Comparison of ENCODE assay signal across 1 cellular context in the genomic region with DNA sequence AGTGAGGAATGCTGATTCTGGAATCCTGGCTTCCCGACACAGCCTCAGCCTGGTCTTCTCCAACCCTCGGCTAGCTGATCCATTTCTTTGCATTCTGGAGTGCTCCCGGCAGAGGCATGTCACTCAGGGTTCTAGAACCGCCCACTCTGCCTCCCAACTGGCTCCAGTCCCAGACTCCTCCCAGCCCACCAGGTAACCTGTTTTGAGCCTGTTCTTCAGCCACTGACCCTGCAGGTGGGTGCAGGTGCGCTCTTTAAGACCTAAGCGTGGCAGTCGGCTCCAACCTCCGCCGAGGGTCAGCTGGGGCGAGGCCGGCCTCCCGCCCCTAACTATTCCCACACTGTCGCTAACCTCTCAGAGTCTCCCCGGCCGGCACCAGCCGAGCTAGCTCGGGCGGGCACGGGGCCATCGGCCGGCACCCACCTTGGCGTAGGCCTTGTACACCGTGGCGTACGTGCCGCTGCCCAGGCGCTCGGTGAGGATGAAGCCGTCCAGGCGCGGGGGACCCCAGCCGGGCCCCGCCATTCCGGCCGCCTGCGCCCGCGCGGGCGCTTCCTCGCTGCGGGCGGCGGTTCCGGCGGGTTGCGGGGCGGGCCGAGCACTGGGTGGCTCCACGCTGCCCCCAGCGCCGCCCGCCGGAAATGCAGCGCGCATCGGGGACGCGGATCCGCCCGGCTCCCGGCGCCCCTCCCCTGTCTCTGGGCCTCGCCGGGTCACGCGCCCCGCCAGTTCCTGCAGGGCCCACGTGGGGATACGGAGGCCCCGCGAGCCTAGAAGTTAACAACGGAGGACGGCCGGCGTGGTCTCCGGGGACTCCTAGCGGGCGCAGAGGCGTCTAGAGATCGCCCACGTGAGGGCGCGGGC.
TF ChIP-seq lines count a peak whose summit lies in the region.

A gene with protein sequence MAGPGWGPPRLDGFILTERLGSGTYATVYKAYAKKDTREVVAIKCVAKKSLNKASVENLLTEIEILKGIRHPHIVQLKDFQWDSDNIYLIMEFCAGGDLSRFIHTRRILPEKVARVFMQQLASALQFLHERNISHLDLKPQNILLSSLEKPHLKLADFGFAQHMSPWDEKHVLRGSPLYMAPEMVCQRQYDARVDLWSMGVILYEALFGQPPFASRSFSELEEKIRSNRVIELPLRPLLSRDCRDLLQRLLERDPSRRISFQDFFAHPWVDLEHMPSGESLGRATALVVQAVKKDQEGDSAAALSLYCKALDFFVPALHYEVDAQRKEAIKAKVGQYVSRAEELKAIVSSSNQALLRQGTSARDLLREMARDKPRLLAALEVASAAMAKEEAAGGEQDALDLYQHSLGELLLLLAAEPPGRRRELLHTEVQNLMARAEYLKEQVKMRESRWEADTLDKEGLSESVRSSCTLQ (minus strand): TSS at position 576 of the 864 bp plus-strand sequence. CDS start 51 bp downstream, at position 525.

TF ChIP-seq in HepG2, 621 proteins besides CTCF, POLR2A, EP300 and RAD21 (continued from another document and continues in another):
- TF ChIP-seq, protein P1, sequence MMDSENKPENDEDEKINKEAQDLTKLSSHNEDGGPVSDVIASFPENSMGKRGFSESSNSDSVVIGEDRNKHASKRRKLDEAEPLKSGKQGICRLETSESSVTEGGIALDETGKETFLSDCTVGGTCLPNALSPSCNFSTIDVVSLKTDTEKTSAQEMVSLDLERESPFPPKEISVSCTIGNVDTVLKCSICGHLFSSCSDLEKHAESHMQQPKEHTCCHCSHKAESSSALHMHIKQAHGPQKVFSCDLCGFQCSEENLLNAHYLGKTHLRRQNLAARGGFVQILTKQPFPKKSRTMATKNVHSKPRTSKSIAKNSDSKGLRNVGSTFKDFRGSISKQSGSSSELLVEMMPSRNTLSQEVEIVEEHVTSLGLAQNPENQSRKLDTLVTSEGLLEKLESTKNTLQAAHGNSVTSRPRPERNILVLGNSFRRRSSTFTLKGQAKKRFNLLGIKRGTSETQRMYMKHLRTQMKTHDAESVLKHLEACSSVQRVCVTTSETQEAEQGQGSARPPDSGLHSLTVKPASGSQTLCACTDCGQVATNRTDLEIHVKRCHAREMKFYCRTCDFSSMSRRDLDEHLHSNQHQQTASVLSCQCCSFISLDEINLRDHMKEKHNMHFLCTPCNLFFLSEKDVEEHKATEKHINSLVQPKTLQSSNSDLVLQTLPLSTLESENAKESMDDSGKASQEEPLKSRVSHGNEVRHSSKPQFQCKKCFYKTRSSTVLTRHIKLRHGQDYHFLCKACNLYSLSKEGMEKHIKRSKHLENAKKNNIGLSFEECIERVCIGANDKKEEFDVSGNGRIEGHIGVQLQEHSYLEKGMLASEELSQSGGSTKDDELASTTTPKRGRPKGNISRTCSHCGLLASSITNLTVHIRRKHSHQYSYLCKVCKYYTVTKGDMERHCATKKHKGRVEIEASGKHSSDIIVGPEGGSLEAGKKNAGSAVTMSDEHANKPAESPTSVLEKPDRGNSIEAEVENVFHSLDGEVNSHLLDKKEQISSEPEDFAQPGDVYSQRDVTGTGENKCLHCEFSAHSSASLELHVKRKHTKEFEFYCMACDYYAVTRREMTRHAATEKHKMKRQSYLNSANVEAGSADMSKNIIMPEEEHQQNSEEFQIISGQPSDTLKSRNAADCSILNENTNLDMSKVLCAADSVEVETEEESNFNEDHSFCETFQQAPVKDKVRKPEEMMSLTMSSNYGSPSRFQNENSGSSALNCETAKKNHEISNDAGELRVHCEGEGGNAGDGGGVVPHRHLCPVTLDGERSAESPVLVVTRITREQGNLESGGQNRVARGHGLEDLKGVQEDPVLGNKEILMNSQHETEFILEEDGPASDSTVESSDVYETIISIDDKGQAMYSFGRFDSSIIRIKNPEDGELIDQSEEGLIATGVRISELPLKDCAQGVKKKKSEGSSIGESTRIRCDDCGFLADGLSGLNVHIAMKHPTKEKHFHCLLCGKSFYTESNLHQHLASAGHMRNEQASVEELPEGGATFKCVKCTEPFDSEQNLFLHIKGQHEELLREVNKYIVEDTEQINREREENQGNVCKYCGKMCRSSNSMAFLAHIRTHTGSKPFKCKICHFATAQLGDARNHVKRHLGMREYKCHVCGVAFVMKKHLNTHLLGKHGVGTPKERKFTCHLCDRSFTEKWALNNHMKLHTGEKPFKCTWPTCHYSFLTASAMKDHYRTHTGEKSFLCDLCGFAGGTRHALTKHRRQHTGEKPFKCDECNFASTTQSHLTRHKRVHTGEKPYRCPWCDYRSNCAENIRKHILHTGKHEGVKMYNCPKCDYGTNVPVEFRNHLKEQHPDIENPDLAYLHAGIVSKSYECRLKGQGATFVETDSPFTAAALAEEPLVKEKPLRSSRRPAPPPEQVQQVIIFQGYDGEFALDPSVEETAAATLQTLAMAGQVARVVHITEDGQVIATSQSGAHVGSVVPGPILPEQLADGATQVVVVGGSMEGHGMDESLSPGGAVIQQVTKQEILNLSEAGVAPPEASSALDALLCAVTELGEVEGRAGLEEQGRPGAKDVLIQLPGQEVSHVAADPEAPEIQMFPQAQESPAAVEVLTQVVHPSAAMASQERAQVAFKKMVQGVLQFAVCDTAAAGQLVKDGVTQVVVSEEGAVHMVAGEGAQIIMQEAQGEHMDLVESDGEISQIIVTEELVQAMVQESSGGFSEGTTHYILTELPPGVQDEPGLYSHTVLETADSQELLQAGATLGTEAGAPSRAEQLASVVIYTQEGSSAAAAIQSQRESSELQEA (CRISPR knock-in tag; IDR thresholded peaks at IDR 0.05; ENCODE audit: not compliant biosample characterization), result peak; percentile 6
- TF ChIP-seq SMARCE1 (IDR thresholded peaks at IDR 0.05; ENCODE audit: borderline replicate concordance) (no peak), ZNF616 (CRISPR knock-in tag; IDR thresholded peaks at IDR 0.05; ENCODE audit: low read depth) (0 out of 2 replicates have a peak, but pooled peaks have one; percentile 43), IKZF1 (IDR thresholded peaks at IDR 0.05) (no peak), RELA (CRISPR knock-in tag; IDR thresholded peaks at IDR 0.05) (no peak), SSRP1 (CRISPR knock-in tag; IDR thresholded peaks at IDR 0.05) (no peak), ZNF329 (CRISPR knock-in tag; IDR thresholded peaks at IDR 0.05; ENCODE audit: low read depth) (no peak), SRY (CRISPR knock-in tag; IDR thresholded peaks at IDR 0.05) (peak; percentile 82), ZNF296 (CRISPR knock-in tag; conservative IDR thresholded peaks at IDR 0.05) (no peak), ERF (CRISPR knock-in tag; IDR thresholded peaks at IDR 0.05) (peak; percentile 26; the same call in 1 of the 2 replicates), ZNF607 (CRISPR knock-in tag; IDR thresholded peaks at IDR 0.05; ENCODE audit: borderline replicate concordance) (no peak), ZNF563 (CRISPR knock-in tag; IDR thresholded peaks at IDR 0.05) (peak; percentile 60; the same call in 1 of the 2 replicates), ZNF530 (CRISPR knock-in tag; IDR thresholded peaks at IDR 0.05; ENCODE audit: low read depth) (no peak), DMAP1 (CRISPR knock-in tag; IDR thresholded peaks at IDR 0.05) (peak; percentile 67), HCFC1 (IDR thresholded peaks at IDR 0.05; ENCODE audit: low read depth, low read length) (no peak), ZNF567 (CRISPR knock-in tag; IDR thresholded peaks at IDR 0.05; ENCODE audit: borderline replicate concordance) (no peak), ATAD3A (CRISPR knock-in tag; IDR thresholded peaks at IDR 0.05) (no peak), ZNF30 (CRISPR knock-in tag; IDR thresholded peaks at IDR 0.05) (no peak), TAF15 (IDR thresholded peaks at IDR 0.05; ENCODE audit: low read depth, low read length, poor library complexity, severe bottlenecking) (no peak), JDP2 (CRISPR knock-in tag; IDR thresholded peaks at IDR 0.05; ENCODE audit: borderline replicate concordance) (no peak), REXO4 (CRISPR knock-in tag; IDR thresholded peaks at IDR 0.05; ENCODE audit: borderline replicate concordance) (no peak), ZFP1 (CRISPR knock-in tag; IDR thresholded peaks at IDR 0.05) (no peak), ZNF652 (CRISPR knock-in tag; IDR thresholded peaks at IDR 0.05; ENCODE audit: borderline replicate concordance, low read depth) (no peak), ZNF468 (CRISPR knock-in tag; IDR thresholded peaks at IDR 0.05) (no peak), ZNF850 (CRISPR knock-in tag; conservative IDR thresholded peaks at IDR 0.05) (no peak), ZNF501 (CRISPR knock-in tag; IDR thresholded peaks at IDR 0.05) (peak; percentile 66; the same call in 1 of the 2 replicates), ZNF253 (CRISPR knock-in tag; IDR thresholded peaks at IDR 0.05; ENCODE audit: borderline replicate concordance) (no peak), NBN (conservative IDR thresholded peaks at IDR 0.05) (no peak), ADNP (CRISPR knock-in tag; IDR thresholded peaks at IDR 0.05) (no peak), ZBTB20 (CRISPR knock-in tag; IDR thresholded peaks at IDR 0.05; ENCODE audit: borderline replicate concordance, low read depth) (no peak)
- TF ChIP-seq, protein P2, sequence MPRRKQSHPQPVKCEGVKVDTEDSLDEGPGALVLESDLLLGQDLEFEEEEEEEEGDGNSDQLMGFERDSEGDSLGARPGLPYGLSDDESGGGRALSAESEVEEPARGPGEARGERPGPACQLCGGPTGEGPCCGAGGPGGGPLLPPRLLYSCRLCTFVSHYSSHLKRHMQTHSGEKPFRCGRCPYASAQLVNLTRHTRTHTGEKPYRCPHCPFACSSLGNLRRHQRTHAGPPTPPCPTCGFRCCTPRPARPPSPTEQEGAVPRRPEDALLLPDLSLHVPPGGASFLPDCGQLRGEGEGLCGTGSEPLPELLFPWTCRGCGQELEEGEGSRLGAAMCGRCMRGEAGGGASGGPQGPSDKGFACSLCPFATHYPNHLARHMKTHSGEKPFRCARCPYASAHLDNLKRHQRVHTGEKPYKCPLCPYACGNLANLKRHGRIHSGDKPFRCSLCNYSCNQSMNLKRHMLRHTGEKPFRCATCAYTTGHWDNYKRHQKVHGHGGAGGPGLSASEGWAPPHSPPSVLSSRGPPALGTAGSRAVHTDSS (CRISPR knock-in tag; conservative IDR thresholded peaks at IDR 0.05), result no peak
- TF ChIP-seq, protein P3, sequence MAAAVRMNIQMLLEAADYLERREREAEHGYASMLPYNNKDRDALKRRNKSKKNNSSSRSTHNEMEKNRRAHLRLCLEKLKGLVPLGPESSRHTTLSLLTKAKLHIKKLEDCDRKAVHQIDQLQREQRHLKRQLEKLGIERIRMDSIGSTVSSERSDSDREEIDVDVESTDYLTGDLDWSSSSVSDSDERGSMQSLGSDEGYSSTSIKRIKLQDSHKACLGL (CRISPR knock-in tag; IDR thresholded peaks at IDR 0.05), result peak; percentile 53
- TF ChIP-seq, protein P4, sequence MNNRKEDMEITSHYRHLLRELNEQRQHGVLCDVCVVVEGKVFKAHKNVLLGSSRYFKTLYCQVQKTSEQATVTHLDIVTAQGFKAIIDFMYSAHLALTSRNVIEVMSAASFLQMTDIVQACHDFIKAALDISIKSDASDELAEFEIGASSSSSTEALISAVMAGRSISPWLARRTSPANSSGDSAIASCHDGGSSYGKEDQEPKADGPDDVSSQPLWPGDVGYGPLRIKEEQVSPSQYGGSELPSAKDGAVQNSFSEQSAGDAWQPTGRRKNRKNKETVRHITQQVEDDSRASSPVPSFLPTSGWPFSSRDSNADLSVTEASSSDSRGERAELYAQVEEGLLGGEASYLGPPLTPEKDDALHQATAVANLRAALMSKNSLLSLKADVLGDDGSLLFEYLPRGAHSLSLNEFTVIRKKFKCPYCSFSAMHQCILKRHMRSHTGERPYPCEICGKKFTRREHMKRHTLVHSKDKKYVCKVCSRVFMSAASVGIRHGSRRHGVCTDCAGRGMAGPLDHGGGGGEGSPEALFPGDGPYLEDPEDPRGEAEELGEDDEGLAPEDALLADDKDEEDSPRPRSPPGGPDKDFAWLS (CRISPR knock-in tag; IDR thresholded peaks at IDR 0.05; ENCODE audit: borderline replicate concordance), result no peak
- TF ChIP-seq, protein P5, sequence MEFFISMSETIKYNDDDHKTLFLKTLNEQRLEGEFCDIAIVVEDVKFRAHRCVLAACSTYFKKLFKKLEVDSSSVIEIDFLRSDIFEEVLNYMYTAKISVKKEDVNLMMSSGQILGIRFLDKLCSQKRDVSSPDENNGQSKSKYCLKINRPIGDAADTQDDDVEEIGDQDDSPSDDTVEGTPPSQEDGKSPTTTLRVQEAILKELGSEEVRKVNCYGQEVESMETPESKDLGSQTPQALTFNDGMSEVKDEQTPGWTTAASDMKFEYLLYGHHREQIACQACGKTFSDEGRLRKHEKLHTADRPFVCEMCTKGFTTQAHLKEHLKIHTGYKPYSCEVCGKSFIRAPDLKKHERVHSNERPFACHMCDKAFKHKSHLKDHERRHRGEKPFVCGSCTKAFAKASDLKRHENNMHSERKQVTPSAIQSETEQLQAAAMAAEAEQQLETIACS (CRISPR knock-in tag; IDR thresholded peaks at IDR 0.05), result peak; percentile 93
- TF ChIP-seq, protein P6, sequence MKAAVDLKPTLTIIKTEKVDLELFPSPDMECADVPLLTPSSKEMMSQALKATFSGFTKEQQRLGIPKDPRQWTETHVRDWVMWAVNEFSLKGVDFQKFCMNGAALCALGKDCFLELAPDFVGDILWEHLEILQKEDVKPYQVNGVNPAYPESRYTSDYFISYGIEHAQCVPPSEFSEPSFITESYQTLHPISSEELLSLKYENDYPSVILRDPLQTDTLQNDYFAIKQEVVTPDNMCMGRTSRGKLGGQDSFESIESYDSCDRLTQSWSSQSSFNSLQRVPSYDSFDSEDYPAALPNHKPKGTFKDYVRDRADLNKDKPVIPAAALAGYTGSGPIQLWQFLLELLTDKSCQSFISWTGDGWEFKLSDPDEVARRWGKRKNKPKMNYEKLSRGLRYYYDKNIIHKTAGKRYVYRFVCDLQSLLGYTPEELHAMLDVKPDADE (CRISPR knock-in tag; IDR thresholded peaks at IDR 0.05), result no peak
- TF ChIP-seq, protein P7, sequence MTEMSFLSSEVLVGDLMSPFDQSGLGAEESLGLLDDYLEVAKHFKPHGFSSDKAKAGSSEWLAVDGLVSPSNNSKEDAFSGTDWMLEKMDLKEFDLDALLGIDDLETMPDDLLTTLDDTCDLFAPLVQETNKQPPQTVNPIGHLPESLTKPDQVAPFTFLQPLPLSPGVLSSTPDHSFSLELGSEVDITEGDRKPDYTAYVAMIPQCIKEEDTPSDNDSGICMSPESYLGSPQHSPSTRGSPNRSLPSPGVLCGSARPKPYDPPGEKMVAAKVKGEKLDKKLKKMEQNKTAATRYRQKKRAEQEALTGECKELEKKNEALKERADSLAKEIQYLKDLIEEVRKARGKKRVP (CRISPR knock-in tag; IDR thresholded peaks at IDR 0.05), result no peak
- TF ChIP-seq, protein P8, sequence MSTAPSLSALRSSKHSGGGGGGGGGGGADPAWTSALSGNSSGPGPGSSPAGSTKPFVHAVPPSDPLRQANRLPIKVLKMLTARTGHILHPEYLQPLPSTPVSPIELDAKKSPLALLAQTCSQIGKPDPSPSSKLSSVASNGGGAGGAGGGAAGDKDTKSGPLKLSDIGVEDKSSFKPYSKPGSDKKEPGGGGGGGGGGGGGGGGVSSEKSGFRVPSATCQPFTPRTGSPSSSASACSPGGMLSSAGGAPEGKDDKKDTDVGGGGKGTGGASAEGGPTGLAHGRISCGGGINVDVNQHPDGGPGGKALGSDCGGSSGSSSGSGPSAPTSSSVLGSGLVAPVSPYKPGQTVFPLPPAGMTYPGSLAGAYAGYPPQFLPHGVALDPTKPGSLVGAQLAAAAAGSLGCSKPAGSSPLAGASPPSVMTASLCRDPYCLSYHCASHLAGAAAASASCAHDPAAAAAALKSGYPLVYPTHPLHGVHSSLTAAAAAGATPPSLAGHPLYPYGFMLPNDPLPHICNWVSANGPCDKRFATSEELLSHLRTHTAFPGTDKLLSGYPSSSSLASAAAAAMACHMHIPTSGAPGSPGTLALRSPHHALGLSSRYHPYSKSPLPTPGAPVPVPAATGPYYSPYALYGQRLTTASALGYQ (CRISPR knock-in tag; IDR thresholded peaks at IDR 0.05), result no peak
